17 cellular contexts compared by ENCODE assay signal in the genomic region with DNA sequence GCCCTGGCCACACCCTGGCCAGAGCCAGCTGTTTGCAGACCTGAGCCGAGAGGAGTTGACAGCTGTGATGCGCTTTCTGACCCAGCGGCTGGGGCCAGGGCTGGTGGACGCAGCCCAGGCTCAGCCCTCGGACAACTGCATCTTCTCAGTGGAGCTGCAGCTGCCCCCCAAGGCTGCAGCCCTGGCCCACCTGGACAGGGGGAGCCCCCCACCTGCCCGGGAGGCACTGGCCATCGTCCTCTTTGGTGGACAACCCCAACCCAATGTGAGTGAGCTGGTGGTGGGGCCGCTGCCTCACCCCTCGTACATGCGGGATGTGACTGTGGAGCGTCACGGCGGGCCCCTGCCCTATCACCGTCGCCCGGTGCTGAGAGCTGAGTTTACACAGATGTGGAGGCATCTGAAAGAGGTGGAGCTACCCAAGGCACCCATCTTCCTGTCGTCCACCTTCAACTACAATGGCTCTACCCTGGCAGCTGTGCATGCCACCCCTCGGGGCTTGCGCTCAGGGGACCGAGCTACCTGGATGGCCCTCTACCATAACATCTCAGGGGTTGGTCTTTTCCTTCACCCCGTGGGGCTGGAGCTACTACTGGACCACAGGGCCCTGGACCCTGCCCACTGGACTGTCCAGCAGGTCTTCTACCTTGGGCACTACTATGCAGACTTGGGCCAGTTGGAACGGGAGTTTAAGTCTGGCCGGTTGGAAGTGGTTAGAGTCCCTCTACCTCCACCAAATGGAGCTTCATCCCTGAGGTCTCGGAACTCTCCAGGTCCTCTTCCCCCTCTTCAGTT. TPM values are rescaled to one million over a fixed set of nuclear protein-coding genes. Genes with fewer than 3 reads are reported as not detected.
"Had no signal": no experiment of that assay in that cellular context is flagged by ENCODE, and none has a peak within 500 bp of the region (broad histone marks: within the 10 kb centered on the region; RNA-seq: fewer than 3 reads in every experiment).

No MANE protein-coding gene starts in this region.

- H3K9me3 Mint-ChIP-seq: activated naive CD4-positive, alpha-beta T cell treated with anti-CD3 and anti-CD28 coated beads, Interleukin-2, amount 10 ng/mL, durations not matched to agents 7 days and 5 days; central memory CD8-positive, alpha-beta T cell; immature natural killer cell; stimulated activated naive CD8-positive, alpha-beta T cell treated with anti-CD3 and anti-CD28 coated beads, Interleukin-15, amount 100 ng/mL, for 72 hours had no signal

- H3K4me3 Mint-ChIP-seq: activated naive CD4-positive, alpha-beta T cell treated with anti-CD3 and anti-CD28 coated beads, Interleukin-2, amount 10 ng/mL, durations not matched to agents 7 days and 5 days; central memory CD8-positive, alpha-beta T cell; immature natural killer cell had no signal

- H3K27ac Mint-ChIP-seq: activated naive CD4-positive, alpha-beta T cell treated with anti-CD3 and anti-CD28 coated beads, Interleukin-2, amount 10 ng/mL, durations not matched to agents 7 days and 5 days had no signal

- H3K4me3 ChIP-seq: ascending aorta, colonic mucosa, heart left ventricle, left ventricle myocardium inferior had no signal

- DNase-seq: activated CD4-positive, alpha-beta T cell treated with anti-CD3 and anti-CD28 coated beads for 1 hour; activated CD4-positive, alpha-beta T cell treated with anti-CD3 and anti-CD28 coated beads, Interleukin-2, amount 50 U/mL, for 4 hours; activated naive CD4-positive, alpha-beta T cell treated with anti-CD3 and anti-CD28 coated beads, Interleukin-2, amount 10 ng/mL, durations not matched to agents 7 days and 5 days; colonic mucosa; heart left ventricle; immature natural killer cell; kidney glomerular epithelial cell; left ventricle myocardium inferior; mesenchymal stem cell; SW 1271; trophoblast cell had no signal

- H3K27me3 Mint-ChIP-seq: activated naive CD4-positive, alpha-beta T cell treated with anti-CD3 and anti-CD28 coated beads, Interleukin-2, amount 10 ng/mL, durations not matched to agents 7 days and 5 days; central memory CD8-positive, alpha-beta T cell; naive thymus-derived CD4-positive, alpha-beta T cell; stimulated activated naive CD8-positive, alpha-beta T cell treated with anti-CD3 and anti-CD28 coated beads, Interleukin-15, amount 100 ng/mL, for 72 hours had no signal

- H3K27me3 ChIP-seq: ascending aorta, colonic mucosa, heart left ventricle had no signal

RNA-seq across cellular contexts. Expression of gene AOC2, which starts 0.6 kb away (rescaled TPM):
- total RNA-seq: ascending aorta, epithelial cell of proximal tubule had no signal

RNA-seq across cellular contexts. Expression of gene AOC3, which starts 6.0 kb away (rescaled TPM):
- total RNA-seq: epithelial cell of proximal tubule had no signal

RNA-seq across cellular contexts. Expression of gene CNTD1, which starts 46.3 kb away (rescaled TPM):
- total RNA-seq: activated CD8-positive, alpha-beta memory T cell treated with anti-CD3 and anti-CD28 coated beads for 36 hours; ascending aorta; epithelial cell of proximal tubule; heart left ventricle; left ventricle myocardium inferior; naive thymus-derived CD4-positive, alpha-beta T cell had no signal
